In genomic region chr4:181528570-181529184, GRCh38 we compare ENCODE assay signal across 8 cellular contexts.
DNase-seq lines count a peak whose midpoint lies in the region; ATAC-seq, FAIRE-seq and TF ChIP-seq lines count a peak whose summit lies in the region.

No MANE protein-coding gene starts in this region.

- no peak overlapping the region for H3K18ac ChIP-seq in mesenchymal stem cell (ENCODE audit: low read depth in 1 of 2, low read length in 2 of 2)

- H2BK120ac ChIP-seq in mesenchymal stem cell (ENCODE audit: low read depth, low read length) = no peak overlapping the region

- no peaks in the 10 kb centered on the region for H3K9me3 ChIP-seq in mesenchymal stem cell (ENCODE audit: control insufficient read depth, low read length)

- TF ChIP-seq CTCF in GM20000 (IDR thresholded peaks at IDR 0.05; ENCODE audit: extremely low read depth, missing control alignments) (peak; percentile 80), dorsolateral prefrontal cortex (IDR thresholded peaks at IDR 0.05 in 54 of 56, conservative IDR thresholded peaks at IDR 0.05 in 2 of 56; ENCODE audit: low read depth in 1 of 56, partially characterized antibody in 56 of 56) (peak; percentile 63 to 94 (median 86))

- 0% methylated on average over 2 of the region's 4 CpGs for WGBS in mesenchymal stem cell

- H2BK15ac ChIP-seq in mesenchymal stem cell (ENCODE audit: low read depth, poor library complexity, severe bottlenecking) = no peak overlapping the region

- no peak for FAIRE-seq in RCC 7860 (lab: Jason Lieb, UNC)

- no peak overlapping the region for H4K8ac ChIP-seq in mesenchymal stem cell (ENCODE audit: low read length)

- no peak overlapping the region for H2AK5ac ChIP-seq in mesenchymal stem cell (ENCODE audit: low read length, severe bottlenecking)

- H2AFZ ChIP-seq in mesenchymal stem cell (ENCODE audit: low read depth, low read length) = no peak overlapping the region

- intact Hi-C loops in dorsolateral prefrontal cortex (cut with DNase I) = loop anchor here in 1 of 2 donors (1.0 to 5.0 kb wide), 2 partner anchors 386 to 701 kb away; no protein-coding TSS in a partner anchor

- H3K4me3 ChIP-seq in dorsolateral prefrontal cortex (no peak overlapping the region), mesenchymal stem cell (ENCODE audit: insufficient read depth in 1 of 2, low read depth in 1 of 2, low read length in 2 of 2) (no peak overlapping the region)

- H3K4me2 ChIP-seq in mesenchymal stem cell (ENCODE audit: low read length, poor library complexity, severe bottlenecking) = no peak overlapping the region

- H3K27ac ChIP-seq in dorsolateral prefrontal cortex = no peak overlapping the region
- H3K27ac ChIP-seq in mesenchymal stem cell (ENCODE audit: low read length, poor library complexity, severe bottlenecking) = no peak overlapping the region

- H3K27me3 ChIP-seq in dorsolateral prefrontal cortex (peaks cover 0 to 47% (median 4%) of the 10 kb centered on the region in 45 donors), mesenchymal stem cell (ENCODE audit: control insufficient read depth in 1 of 2, insufficient read depth in 1 of 2, low read length in 2 of 2) (no peaks in the 10 kb centered on the region)

- H4K91ac ChIP-seq in mesenchymal stem cell (ENCODE audit: low read length) = no peak overlapping the region

- no peak overlapping the region for H2BK12ac ChIP-seq in mesenchymal stem cell (ENCODE audit: low read length in 2 of 2)

- H3K36me3 ChIP-seq in mesenchymal stem cell (ENCODE audit: control insufficient read depth in 1 of 2, insufficient read depth in 2 of 2, low read depth in 1 of 2, low read length in 2 of 2) = no peaks in the 10 kb centered on the region

- no peaks in the 10 kb centered on the region for H3K79me1 ChIP-seq in mesenchymal stem cell (replicated peaks; ENCODE audit: low read length, poor library complexity, severe bottlenecking)

- H3K23ac ChIP-seq in mesenchymal stem cell (ENCODE audit: low read length in 2 of 2) = no peak overlapping the region

- no peak overlapping the region for H3K14ac ChIP-seq in mesenchymal stem cell (ENCODE audit: low read length in 2 of 2)

- H2BK5ac ChIP-seq in mesenchymal stem cell (ENCODE audit: low read depth, low read length, poor library complexity, severe bottlenecking) = no peak overlapping the region

- peaks cover 1% of the 10 kb centered on the region for H3K4me1 ChIP-seq in mesenchymal stem cell (ENCODE audit: control insufficient read depth, insufficient read depth, low read depth, low read length)

- peak overlapping the region; percentile 10 for H3K9ac ChIP-seq in mesenchymal stem cell (ENCODE audit: low read length)

- DNase-seq in NOMO-1 (lab: John Stamatoyannopoulos, UW; ENCODE audit: unreplicated experiment in 2 of 2) (peak; percentile 1 to 30), NOMO-1 treated with dmso at 0.1 percent for 144 hours (lab: John Stamatoyannopoulos, UW; ENCODE audit: unreplicated experiment) (no peak), GM20000 (ENCODE audit: low spot score) (peak; percentile 29), HuH-7.5 (ENCODE audit: low spot score) (peak; percentile 2), RCC 7860 (ENCODE audit: low spot score) (peak; percentile 5), dorsolateral prefrontal cortex (peak; percentile 34 to 79 (median 72)), mesenchymal stem cell (peak; percentile 51)

- no peak overlapping the region for H3K4ac ChIP-seq in mesenchymal stem cell (ENCODE audit: low read depth in 1 of 2, low read length in 2 of 2)

- ATAC-seq in HG02763 (IDR thresholded peaks at IDR 0.05; ENCODE audit: unreplicated experiment) = no peak
